ENCODE assay signal across 1 cellular context in the genomic region with DNA sequence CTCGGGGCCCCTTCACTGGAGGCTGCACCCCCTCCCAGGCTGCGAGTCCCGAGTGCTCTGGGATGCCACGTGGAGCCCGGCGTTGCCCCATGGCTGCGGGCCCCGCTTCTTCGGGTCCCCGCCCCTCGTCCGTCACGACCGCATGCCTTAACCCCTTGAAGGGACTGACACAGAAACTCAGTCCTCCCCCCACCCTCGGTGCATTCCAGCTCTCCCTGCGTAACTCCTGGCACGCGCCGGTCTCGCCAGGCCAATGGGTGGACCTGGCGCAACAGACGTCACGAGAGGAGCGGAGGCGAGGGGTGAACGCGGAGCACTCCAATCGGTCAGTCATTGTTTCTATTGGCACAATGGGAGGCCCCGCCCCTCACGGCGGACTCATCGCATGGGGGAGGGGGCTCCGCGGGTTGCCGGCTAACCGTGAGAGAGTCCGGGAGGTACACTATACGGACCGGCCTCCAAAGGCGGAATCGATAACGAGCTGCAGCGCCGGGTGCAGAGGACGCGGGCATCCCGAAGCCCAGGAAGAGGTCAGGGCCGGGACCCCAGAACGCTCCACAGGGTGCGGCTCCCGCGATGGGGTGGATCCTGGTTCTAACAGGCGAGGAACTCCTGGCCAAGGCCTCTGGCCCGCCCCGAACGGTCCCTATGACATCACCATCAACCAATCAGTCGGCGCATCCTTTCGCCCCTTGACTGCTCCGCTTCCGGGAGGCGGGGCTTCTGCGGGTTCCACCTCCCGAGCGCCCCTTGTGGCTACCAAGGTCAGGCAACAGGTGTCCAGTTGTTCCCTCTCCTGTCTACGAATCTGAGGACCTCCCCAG.
A peak's percentile ranks its signal among the peaks of the same experiment; 100 is the strongest.
TF ChIP-seq lines count a peak whose summit lies in the region.

No MANE protein-coding gene starts in this region.

TF ChIP-seq in HEK293, 187 proteins besides CTCF, POLR2A, EP300 and RAD21 (continued from another document):
- TF ChIP-seq, protein P1, sequence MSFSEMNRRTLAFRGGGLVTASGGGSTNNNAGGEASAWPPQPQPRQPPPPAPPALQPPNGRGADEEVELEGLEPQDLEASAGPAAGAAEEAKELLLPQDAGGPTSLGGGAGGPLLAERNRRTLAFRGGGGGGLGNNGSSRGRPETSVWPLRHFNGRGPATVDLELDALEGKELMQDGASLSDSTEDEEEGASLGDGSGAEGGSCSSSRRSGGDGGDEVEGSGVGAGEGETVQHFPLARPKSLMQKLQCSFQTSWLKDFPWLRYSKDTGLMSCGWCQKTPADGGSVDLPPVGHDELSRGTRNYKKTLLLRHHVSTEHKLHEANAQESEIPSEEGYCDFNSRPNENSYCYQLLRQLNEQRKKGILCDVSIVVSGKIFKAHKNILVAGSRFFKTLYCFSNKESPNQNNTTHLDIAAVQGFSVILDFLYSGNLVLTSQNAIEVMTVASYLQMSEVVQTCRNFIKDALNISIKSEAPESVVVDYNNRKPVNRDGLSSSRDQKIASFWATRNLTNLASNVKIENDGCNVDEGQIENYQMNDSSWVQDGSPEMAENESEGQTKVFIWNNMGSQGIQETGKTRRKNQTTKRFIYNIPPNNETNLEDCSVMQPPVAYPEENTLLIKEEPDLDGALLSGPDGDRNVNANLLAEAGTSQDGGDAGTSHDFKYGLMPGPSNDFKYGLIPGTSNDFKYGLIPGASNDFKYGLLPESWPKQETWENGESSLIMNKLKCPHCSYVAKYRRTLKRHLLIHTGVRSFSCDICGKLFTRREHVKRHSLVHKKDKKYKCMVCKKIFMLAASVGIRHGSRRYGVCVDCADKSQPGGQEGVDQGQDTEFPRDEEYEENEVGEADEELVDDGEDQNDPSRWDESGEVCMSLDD (tag by site-specific recombination; IDR thresholded peaks at IDR 0.05), result no peak; the same call in none of the 2 replicates
- TF ChIP-seq ZNF223 (tag by site-specific recombination; IDR thresholded peaks at IDR 0.05) (no peak), ZNF548 (tag by site-specific recombination; IDR thresholded peaks at IDR 0.05) (no peak), ZBTB17 (tag by site-specific recombination; IDR thresholded peaks at IDR 0.05) (peak; percentile 91), ZNF394 (tag by site-specific recombination; IDR thresholded peaks at IDR 0.05; ENCODE audit: borderline replicate concordance) (peak; percentile 50; the same call in 1 of the 2 replicates), ZNF37A (tag by site-specific recombination; IDR thresholded peaks at IDR 0.05) (no peak), RBAK (tag by site-specific recombination; IDR thresholded peaks at IDR 0.05) (no peak), TCF7L2 (IDR thresholded peaks at IDR 0.05; ENCODE audit: borderline replicate concordance, low read depth, low read length) (no peak), ZNF311 (tag by site-specific recombination; IDR thresholded peaks at IDR 0.05; ENCODE audit: borderline replicate concordance) (no peak), ZNF248 (tag by site-specific recombination; IDR thresholded peaks at IDR 0.05) (no peak), ZNF654 (tag by site-specific recombination; IDR thresholded peaks at IDR 0.05; ENCODE audit: low read depth) (no peak), ZNF530 (tag by site-specific recombination; IDR thresholded peaks at IDR 0.05; ENCODE audit: low read depth) (no peak), ZXDB (tag by site-specific recombination; IDR thresholded peaks at IDR 0.05) (peak; percentile 77), ZNF768 (tag by site-specific recombination; IDR thresholded peaks at IDR 0.05) (no peak), ZFP69B (tag by site-specific recombination; IDR thresholded peaks at IDR 0.05) (peak; percentile 99), ZNF24 (tag by site-specific recombination; IDR thresholded peaks at IDR 0.05) (peak; percentile 18; the same call in 1 of the 2 replicates), ZNF10 (tag by site-specific recombination; IDR thresholded peaks at IDR 0.05) (no peak), ZNF776 (tag by site-specific recombination; IDR thresholded peaks at IDR 0.05; ENCODE audit: borderline replicate concordance) (no peak)
- TF ChIP-seq, protein P2, sequence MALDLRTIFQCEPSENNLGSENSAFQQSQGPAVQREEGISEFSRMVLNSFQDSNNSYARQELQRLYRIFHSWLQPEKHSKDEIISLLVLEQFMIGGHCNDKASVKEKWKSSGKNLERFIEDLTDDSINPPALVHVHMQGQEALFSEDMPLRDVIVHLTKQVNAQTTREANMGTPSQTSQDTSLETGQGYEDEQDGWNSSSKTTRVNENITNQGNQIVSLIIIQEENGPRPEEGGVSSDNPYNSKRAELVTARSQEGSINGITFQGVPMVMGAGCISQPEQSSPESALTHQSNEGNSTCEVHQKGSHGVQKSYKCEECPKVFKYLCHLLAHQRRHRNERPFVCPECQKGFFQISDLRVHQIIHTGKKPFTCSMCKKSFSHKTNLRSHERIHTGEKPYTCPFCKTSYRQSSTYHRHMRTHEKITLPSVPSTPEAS (tag by site-specific recombination; IDR thresholded peaks at IDR 0.05), result no peak
- TF ChIP-seq, protein P3, sequence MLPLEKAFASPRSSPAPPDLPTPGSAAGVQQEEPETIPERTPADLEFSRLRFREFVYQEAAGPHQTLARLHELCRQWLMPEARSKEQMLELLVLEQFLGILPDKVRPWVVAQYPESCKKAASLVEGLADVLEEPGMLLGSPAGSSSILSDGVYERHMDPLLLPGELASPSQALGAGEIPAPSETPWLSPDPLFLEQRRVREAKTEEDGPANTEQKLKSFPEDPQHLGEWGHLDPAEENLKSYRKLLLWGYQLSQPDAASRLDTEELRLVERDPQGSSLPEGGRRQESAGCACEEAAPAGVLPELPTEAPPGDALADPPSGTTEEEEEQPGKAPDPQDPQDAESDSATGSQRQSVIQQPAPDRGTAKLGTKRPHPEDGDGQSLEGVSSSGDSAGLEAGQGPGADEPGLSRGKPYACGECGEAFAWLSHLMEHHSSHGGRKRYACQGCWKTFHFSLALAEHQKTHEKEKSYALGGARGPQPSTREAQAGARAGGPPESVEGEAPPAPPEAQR (tag by site-specific recombination; IDR thresholded peaks at IDR 0.05), result no peak
